ENCODE assay signal across 30 cellular contexts in genomic region chrX:145803508-145803907, GRCh38. TPM values are rescaled to one million over a fixed set of nuclear protein-coding genes. Genes with fewer than 3 reads are reported as not detected.
"Had no signal": no experiment of that assay in that cellular context is flagged by ENCODE, and none has a peak within 500 bp of the region (broad histone marks: within the 10 kb centered on the region; RNA-seq: fewer than 3 reads in every experiment).

No MANE protein-coding gene starts in this region.

- H3K27ac Mint-ChIP-seq: dendritic cell treated with granulocyte-macrophage colony-stimulating factor and Interleukin-4, amounts not matched to agents 40 ng/mL and 50 ng/mL, for 4 days; effector memory CD8-positive, alpha-beta T cell; endodermal cell; mesothelial cell of epicardium; naive thymus-derived CD8-positive, alpha-beta T cell had no signal

- H3K9me3 Mint-ChIP-seq: dendritic cell treated with granulocyte-macrophage colony-stimulating factor and Interleukin-4, amounts not matched to agents 40 ng/mL and 50 ng/mL, for 4 days had no signal

- H3K4me1 ChIP-seq: esophagus squamous epithelium, gastrocnemius medialis, heart right ventricle, left lung, lower lobe of right lung had no signal

- H3K27me3 ChIP-seq: esophagus squamous epithelium, gastrocnemius medialis, heart right ventricle, left lung had no signal

- H3K36me3 ChIP-seq: esophagus squamous epithelium, gastrocnemius medialis, heart right ventricle, left lung, lower lobe of right lung had no signal

- H3K4me3 Mint-ChIP-seq: dendritic cell treated with granulocyte-macrophage colony-stimulating factor and Interleukin-4, amounts not matched to agents 40 ng/mL and 50 ng/mL, for 4 days; effector memory CD8-positive, alpha-beta T cell; endodermal cell; mesothelial cell of epicardium; naive B cell; naive thymus-derived CD8-positive, alpha-beta T cell had no signal

- H3K27ac ChIP-seq: epithelial cell of prostate, esophagus squamous epithelium, gastrocnemius medialis, heart right ventricle, left lung, lower lobe of right lung had no signal

- DNase-seq: cortex of kidney; effector CD8-positive, alpha-beta T cell; effector memory CD8-positive, alpha-beta T cell; endodermal cell; erythroblast; esophagus squamous epithelium; foreskin fibroblast; foreskin melanocyte; gastrocnemius medialis; glutamatergic neuron; head of caudate nucleus; heart right ventricle; hippocampal formation; left cardiac atrium; left lung; left ventricle myocardium superior; lower lobe of right lung; mesenchymal stem cell; mucosa of descending colon; naive B cell; naive thymus-derived CD8-positive, alpha-beta T cell had no signal

- H3K4me1 Mint-ChIP-seq: mesothelial cell of epicardium; naive B cell; naive thymus-derived CD8-positive, alpha-beta T cell had no signal

- H3K36me3 Mint-ChIP-seq: mesothelial cell of epicardium; naive B cell; naive thymus-derived CD8-positive, alpha-beta T cell had no signal

- H3K27me3 Mint-ChIP-seq: dendritic cell treated with granulocyte-macrophage colony-stimulating factor and Interleukin-4, amounts not matched to agents 40 ng/mL and 50 ng/mL, for 4 days; effector memory CD8-positive, alpha-beta T cell; naive B cell; naive thymus-derived CD8-positive, alpha-beta T cell had no signal

- H3K4me3 ChIP-seq: esophagus squamous epithelium, gastrocnemius medialis, heart right ventricle, left lung, lower lobe of right lung, mucosa of descending colon had no signal

- ATAC-seq: effector memory CD8-positive, alpha-beta T cell; esophagus mucosa; gastrocnemius medialis; heart right ventricle; left cardiac atrium; left lung; left ventricle myocardium superior; lower lobe of right lung; mucosa of descending colon; naive thymus-derived CD8-positive, alpha-beta T cell had no signal

- H3K9me3 ChIP-seq: esophagus squamous epithelium, gastrocnemius medialis, left lung, lower lobe of right lung, mucosa of descending colon had no signal

RNA-seq across cellular contexts. Expression of gene SLITRK2, which starts 14.1 kb away (rescaled TPM):
- total RNA-seq: dermis microvascular lymphatic vessel endothelial cell; esophagus mucosa; glomerular endothelial cell; lung microvascular endothelial cell; myocyte; naive thymus-derived CD8-positive, alpha-beta T cell had no signal
- polyA plus RNA-seq: keratinocyte; naive thymus-derived CD8-positive, alpha-beta T cell had no signal
